Comparison of ENCODE assay signal across 17 cellular contexts in the genomic region with DNA sequence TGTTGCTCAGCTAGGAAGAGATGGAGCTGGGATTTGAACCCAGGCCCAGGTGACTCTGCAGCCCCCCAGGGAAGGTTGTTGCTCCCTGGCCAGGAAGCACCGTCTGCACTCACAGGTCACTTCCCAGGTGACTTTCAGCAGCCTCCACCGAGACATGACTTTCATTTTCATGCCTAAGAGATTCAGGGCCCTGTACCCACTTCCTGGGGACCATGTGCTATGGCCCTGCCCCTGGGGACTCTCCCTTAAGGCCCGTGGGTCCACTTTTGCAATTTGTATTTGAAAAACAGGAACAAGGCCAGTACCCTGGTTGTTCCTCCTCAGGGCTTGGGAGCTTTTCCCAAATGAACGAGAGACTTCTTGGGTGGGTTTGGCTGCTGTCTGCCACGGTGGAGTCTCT.
DNase-seq lines count a peak whose midpoint lies in the region; ATAC-seq and TF ChIP-seq lines count a peak whose summit lies in the region.
"Had no signal": no experiment of that assay in that cellular context is flagged by ENCODE, and none has a peak within 500 bp of the region (broad histone marks: within the 10 kb centered on the region; RNA-seq: fewer than 3 reads in every experiment).

No MANE protein-coding gene starts in this region.

- H3K9me3 ChIP-seq in Peyer's patch, result no peaks in the 10 kb centered on the region
- H3K9me3 ChIP-seq in spleen, result no peaks in the 10 kb centered on the region
- H3K9me3 ChIP-seq: prostate gland had no signal

- H3K36me3 ChIP-seq in Peyer's patch (no peaks in the 10 kb centered on the region), spleen (no peaks in the 10 kb centered on the region)
- H3K36me3 ChIP-seq: prostate gland had no signal

- intact Hi-C loops in spleen (cut with DNase I; ENCODE audit: low total_unique reads), result no loop called here

- ATAC-seq in HG02973 (IDR thresholded peaks at IDR 0.05; ENCODE audit: unreplicated experiment) (no peak), GM18519 (IDR thresholded peaks at IDR 0.05; ENCODE audit: low FRiP score, unreplicated experiment) (no peak)
- ATAC-seq: CD8-positive, alpha-beta T cell; left cardiac atrium had no signal

- no peak for TF ChIP-seq POLR2A in Peyer's patch (IDR thresholded peaks at IDR 0.05)
- TF ChIP-seq POLR2A in spleen (IDR thresholded peaks at IDR 0.05), result no peak

- H3K27me3 ChIP-seq in Peyer's patch (no peaks in the 10 kb centered on the region), spleen (replicated peaks in 1 of 7) (peaks cover 0 to 4% (median 0%) of the 10 kb centered on the region in 7 donors)
- H3K27me3 ChIP-seq: hepatocyte had no signal

- H3K4me3 ChIP-seq in Peyer's patch (no peak overlapping the region), spleen (no peak overlapping the region)
- H3K4me3 ChIP-seq: dorsolateral prefrontal cortex, hepatocyte, prostate gland had no signal

- 31 to 53% (median 43%) methylated on average over 5 of the region's 5 CpGs for WGBS in spleen, 5 donors

- DNase-seq in SKM-1 treated with dmso at 0.1 percent for 144 hours (lab: John Stamatoyannopoulos, UW; ENCODE audit: unreplicated experiment), result peak; percentile 7
- DNase-seq in SKM-1 (lab: John Stamatoyannopoulos, UW; ENCODE audit: unreplicated experiment), result no peak
- peak; percentile 59 for DNase-seq in GM20000 (ENCODE audit: low spot score)
- peak in 2 of 3 donors; percentile 2 to 45 for DNase-seq in Peyer's patch
- peak; percentile 69 for DNase-seq in spleen
- DNase-seq in NCI-H2171 treated with DMSO at 0.1 percent for 48 hours (lab: John Stamatoyannopoulos, UW), result no peak
- DNase-seq: activated CD8-positive, alpha-beta memory T cell treated with anti-CD3 and anti-CD28 coated beads, Interleukin-2, amount 50 U/mL, for 4 hours; CD8-positive, alpha-beta T cell; EL; left cardiac atrium; NCI-H1694; NCI-H446 treated with DMSO at 0.1 percent for 48 hours had no signal

- no peak overlapping the region for H3K27ac ChIP-seq in Peyer's patch
- no peak overlapping the region for H3K27ac ChIP-seq in spleen
- H3K27ac ChIP-seq: dorsolateral prefrontal cortex, hepatocyte, prostate gland had no signal

- H3K4me1 ChIP-seq in Peyer's patch, result no peaks in the 10 kb centered on the region
- H3K4me1 ChIP-seq in spleen, result peaks cover 0 to 9% (median 0%) of the 10 kb centered on the region in 6 donors
- H3K4me1 ChIP-seq: prostate gland had no signal

- TF ChIP-seq CTCF in GM20000 (IDR thresholded peaks at IDR 0.05; ENCODE audit: extremely low read depth, missing control alignments), result no peak
- TF ChIP-seq CTCF in Peyer's patch (IDR thresholded peaks at IDR 0.05), result no peak
- no peak for TF ChIP-seq CTCF in spleen (IDR thresholded peaks at IDR 0.05 in 8 of 11, conservative IDR thresholded peaks at IDR 0.05 in 3 of 11)

Comparison
In these comparisons a context has a peak if more than half of its experiments do, and no peak if none do; other contexts are left out.
1. DNase-seq: peak in SKM-1 treated with dmso at 0.1 percent for 144 hours (single experiment), GM20000 (single experiment), Peyer's patch (2 of 3) and spleen (single experiment); none in SKM-1 (single experiment) and NCI-H2171 treated with DMSO at 0.1 percent for 48 hours (single experiment).